Comparison of ENCODE assay signal across 17 cellular contexts in the genomic region with DNA sequence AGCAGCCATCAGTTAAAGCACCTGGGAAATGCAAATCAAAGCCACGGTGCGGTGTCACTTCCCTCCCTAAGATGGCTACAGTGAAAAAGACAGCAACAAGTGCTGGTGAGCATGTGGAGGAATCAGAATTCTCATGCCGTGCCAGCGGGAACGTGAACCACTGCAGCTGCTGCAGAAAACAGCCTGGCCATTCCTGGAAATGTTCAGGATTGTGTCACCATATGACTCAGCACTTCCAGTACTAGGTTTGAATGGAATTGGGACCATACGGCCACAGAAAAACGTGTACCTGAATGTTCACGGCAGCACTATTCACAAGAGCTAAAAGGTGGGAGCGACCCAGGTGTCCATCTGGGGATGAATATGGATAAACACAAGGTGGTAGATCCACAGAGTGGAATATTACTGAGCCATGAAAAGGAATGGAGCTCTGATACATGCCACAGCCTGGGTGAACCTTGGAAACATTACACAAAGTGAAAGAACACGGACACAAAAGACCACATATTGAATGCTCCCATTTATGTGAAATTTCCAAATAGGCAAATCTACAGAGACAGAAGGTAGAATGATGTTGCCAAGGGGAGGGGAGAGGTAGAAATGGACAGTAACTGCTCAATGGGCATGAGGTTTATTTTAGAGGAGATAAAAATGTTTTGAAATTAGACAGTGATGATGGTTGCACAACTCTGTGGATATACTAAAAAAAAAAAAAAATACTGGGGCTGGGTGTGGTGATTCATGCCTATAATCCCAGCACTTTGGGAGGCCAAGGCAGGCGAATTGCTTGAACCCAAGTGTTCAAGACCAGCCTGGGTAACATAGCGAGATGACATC.
DNase-seq lines count a peak whose midpoint lies in the region; ATAC-seq and TF ChIP-seq lines count a peak whose summit lies in the region.
"Had no signal": no experiment of that assay in that cellular context is flagged by ENCODE, and none has a peak within 500 bp of the region (broad histone marks: within the 10 kb centered on the region; RNA-seq: fewer than 3 reads in every experiment).

No MANE protein-coding gene starts in this region.

- POLR2A ChIA-PET in HEK293 (lab: Yijun Ruan, JAX) = no interaction called here

- no peak overlapping the region for H3K9ac ChIP-seq in adipocyte (ENCODE audit: low read length)
- H3K9ac ChIP-seq: BLaER1 treated with 17β-estradiol and CSF1 and Interleukin-3, amounts not matched to agents 10 nM and 100 nM had no signal

- no peaks in the 10 kb centered on the region for H3K4me1 ChIP-seq in HEK293 (ENCODE audit: control insufficient read depth, insufficient read depth, low read length)
- peaks cover 11% of the 10 kb centered on the region for H3K4me1 ChIP-seq in adipocyte (ENCODE audit: control insufficient read depth, insufficient read depth, low read length)
- H3K4me1 ChIP-seq: foreskin keratinocyte, left lung had no signal

- H3K9me3 ChIP-seq in HEK293 (ENCODE audit: control insufficient read depth, insufficient read depth, low read depth, low read length) (no peaks in the 10 kb centered on the region), adipocyte (ENCODE audit: control insufficient read depth, low read length) (peaks cover 19% of the 10 kb centered on the region)

- no peak for ATAC-seq in HG03469 (IDR thresholded peaks at IDR 0.05; ENCODE audit: unreplicated experiment)
- ATAC-seq in GM19455 (IDR thresholded peaks at IDR 0.05; ENCODE audit: unreplicated experiment) = no peak
- ATAC-seq: activated CD8-positive, alpha-beta memory T cell treated with anti-CD3 and anti-CD28 coated beads, Interleukin-2, amount 10 ng/mL, durations not matched to agents 7 days and 5 days; foreskin keratinocyte; left lung; Right ventricle myocardium inferior had no signal

- CTCF ChIA-PET in HEK293 (lab: Yijun Ruan, JAX) = interaction anchor here (0.6 kb wide), 1 partner anchor 332 kb away, joined by 3 read pairs; no protein-coding TSS in a partner anchor

- H3K36me3 ChIP-seq in HEK293 (ENCODE audit: control insufficient read depth in 2 of 2, insufficient read depth in 1 of 2, low read length in 2 of 2) (no peaks in the 10 kb centered on the region), adipocyte (ENCODE audit: control insufficient read depth, insufficient read depth, low read length, severe bottlenecking) (no peaks in the 10 kb centered on the region)
- H3K36me3 ChIP-seq: BLaER1 treated with 17β-estradiol and CSF1 and Interleukin-3, amounts not matched to agents 10 nM and 100 nM; left lung had no signal

- H3K27me3 ChIP-seq in adipocyte (replicated peaks; ENCODE audit: control insufficient read depth, insufficient read depth, low read length) = peaks cover 66% of the 10 kb centered on the region

- no peak overlapping the region for H3K4me3 ChIP-seq in AG10803 (ENCODE audit: low read length)
- no peak overlapping the region for H3K4me3 ChIP-seq in HEK293 (ENCODE audit: low read depth, low read length)
- no peak overlapping the region for H3K4me3 ChIP-seq in adipocyte (ENCODE audit: low read length)
- H3K4me3 ChIP-seq: BLaER1 treated with 17β-estradiol and CSF1 and Interleukin-3, amounts not matched to agents 10 nM and 100 nM; left lung had no signal

- H3K27ac ChIP-seq in HEK293 (ENCODE audit: extremely low read depth, low read depth, low read length) = no peak overlapping the region
- H3K27ac ChIP-seq: BLaER1 treated with 17β-estradiol and CSF1 and Interleukin-3, amounts not matched to agents 10 nM and 100 nM; foreskin keratinocyte; left lung had no signal

- peak; percentile 68 for DNase-seq in AG10803 (ENCODE audit: low read depth)
- peak; percentile 26 for DNase-seq in adipocyte (ENCODE audit: low read depth)
- DNase-seq in iris pigment epithelial cell (ENCODE audit: low read depth) = peak; percentile 55
- DNase-seq in NCI-H1105 (lab: John Stamatoyannopoulos, UW) = no peak
- DNase-seq in stimulated activated naive CD4-positive, alpha-beta T cell (lab: John Stamatoyannopoulos, UW) = no peak
- DNase-seq: activated CD4-positive, CD25-positive, alpha-beta regulatory T cell; activated CD8-positive, alpha-beta memory T cell treated with anti-CD3 and anti-CD28 coated beads, Interleukin-2, amount 10 ng/mL, durations not matched to agents 7 days and 5 days; activated gamma-delta T cell; DMS79; MM.1S had no signal

- TF ChIP-seq CTCF in AG10803 (conservative IDR thresholded peaks at IDR 0.05; ENCODE audit: low read length) (no peak), HEK293 (tag by site-specific recombination; IDR thresholded peaks at IDR 0.05) (no peak)

TF ChIP-seq in HEK293, 187 proteins besides CTCF, POLR2A, EP300 and RAD21:
- no peak for TF ChIP-seq ZNF596 (tag by site-specific recombination; IDR thresholded peaks at IDR 0.05)
- TF ChIP-seq ZNF561 (tag by site-specific recombination; IDR thresholded peaks at IDR 0.05; ENCODE audit: borderline replicate concordance) = no peak
- TF ChIP-seq ZNF785 (tag by site-specific recombination; IDR thresholded peaks at IDR 0.05) = no peak
- no peak for TF ChIP-seq ZNF16 (tag by site-specific recombination; IDR thresholded peaks at IDR 0.05; ENCODE audit: low read depth)
- TF ChIP-seq ZNF404 (tag by site-specific recombination; IDR thresholded peaks at IDR 0.05) = no peak
- TF ChIP-seq ZNF830 (tag by site-specific recombination; IDR thresholded peaks at IDR 0.05; ENCODE audit: low read depth) = no peak
- TF ChIP-seq ZNF146 (tag by site-specific recombination; IDR thresholded peaks at IDR 0.05) = peak; percentile 94

Comparison
In these comparisons a context has a peak if more than half of its experiments do, and no peak if none do; other contexts are left out.
1. DNase-seq: peak in AG10803 (single experiment), adipocyte (single experiment) and iris pigment epithelial cell (single experiment); none in NCI-H1105 (single experiment) and stimulated activated naive CD4-positive, alpha-beta T cell (0 of 6).